8 cellular contexts compared by ENCODE assay signal in genomic region chr10:86798636-86799035, GRCh38. TPM values are rescaled to one million over a fixed set of nuclear protein-coding genes. Genes with fewer than 3 reads are reported as not detected.
A peak's percentile ranks its signal among the peaks of the same experiment; 100 is the strongest.
DNase-seq lines count a peak whose midpoint lies in the region; ATAC-seq and TF ChIP-seq lines count a peak whose summit lies in the region.

No MANE protein-coding gene starts in this region.

- H3K4me1 ChIP-seq in MM.1S (ENCODE audit: low read length), result peaks cover 10% of the 10 kb centered on the region
- peaks cover 7 to 95% (median 13%) of the 10 kb centered on the region in 3 donors for H3K4me1 ChIP-seq in gastroesophageal sphincter
- peaks cover 22% of the 10 kb centered on the region for H3K4me1 ChIP-seq in foreskin keratinocyte
- H3K4me1 ChIP-seq in BE2C, result no peaks in the 10 kb centered on the region

- no peaks in the 10 kb centered on the region for H3K36me3 ChIP-seq in MM.1S (replicated peaks; ENCODE audit: insufficient read depth, low read length)
- H3K36me3 ChIP-seq in gastroesophageal sphincter, result no peaks in the 10 kb centered on the region
- no peaks in the 10 kb centered on the region for H3K36me3 ChIP-seq in BE2C

- H3K9me2 ChIP-seq in MM.1S (replicated peaks; ENCODE audit: insufficient read depth, low read length), result no peaks in the 10 kb centered on the region

- H3K27ac ChIP-seq in MM.1S (ENCODE audit: low read length) (no peak overlapping the region), gastroesophageal sphincter (peak overlapping the region in 3 of 4 donors; percentile 46 to 55 (median 47)), foreskin keratinocyte (no peak overlapping the region)

- no peak overlapping the region for H3K4me3 ChIP-seq in MM.1S (ENCODE audit: low read length)
- H3K4me3 ChIP-seq in gastroesophageal sphincter, result no peak overlapping the region
- no peak overlapping the region for H3K4me3 ChIP-seq in BE2C (ENCODE audit: low read depth, low read length)

- H3K9ac ChIP-seq in MM.1S (ENCODE audit: low read length), result no peak overlapping the region

- TF ChIP-seq POLR2A in gastroesophageal sphincter (IDR thresholded peaks at IDR 0.05), result no peak

- H3K27me3 ChIP-seq in MM.1S (replicated peaks; ENCODE audit: insufficient read depth, low read length) (peaks cover 9% of the 10 kb centered on the region; the same call in 1 of the 2 replicates), gastroesophageal sphincter (no peaks in the 10 kb centered on the region), foreskin keratinocyte (no peaks in the 10 kb centered on the region), BE2C (no peaks in the 10 kb centered on the region)

- no peaks in the 10 kb centered on the region for H3K79me2 ChIP-seq in MM.1S (ENCODE audit: low read length)

- TF ChIP-seq CTCF in MM.1S (IDR thresholded peaks at IDR 0.05; ENCODE audit: low read length) (no peak), gastroesophageal sphincter (IDR thresholded peaks at IDR 0.05) (no peak), foreskin keratinocyte (conservative IDR thresholded peaks at IDR 0.05) (no peak), BE2C (IDR thresholded peaks at IDR 0.05; ENCODE audit: low read depth, low read length) (no peak)

- no peaks in the 10 kb centered on the region for H3F3A ChIP-seq in MM.1S (ENCODE audit: insufficient read depth, low read length)

- no peaks in the 10 kb centered on the region for H3K9me3 ChIP-seq in MM.1S (replicated peaks; ENCODE audit: insufficient read depth, low read length)
- no peaks in the 10 kb centered on the region for H3K9me3 ChIP-seq in gastroesophageal sphincter
- H3K9me3 ChIP-seq in BE2C, result no peaks in the 10 kb centered on the region

- ATAC-seq in GM21619 (IDR thresholded peaks at IDR 0.05; ENCODE audit: unreplicated experiment) (peak; percentile 75), gastroesophageal sphincter (no peak), foreskin keratinocyte (no peak)

- no peak overlapping the region for H2AFZ ChIP-seq in MM.1S (ENCODE audit: low read length)

- no peak for TF ChIP-seq EP300 in gastroesophageal sphincter (IDR thresholded peaks at IDR 0.05)

- H3K4me2 ChIP-seq in MM.1S (ENCODE audit: low read depth, low read length), result peak overlapping the region; percentile 58

- 0 out of 2 replicates have a peak, but pooled peaks cover 5% of the 10 kb centered on the region for H4K20me1 ChIP-seq in MM.1S (ENCODE audit: insufficient read depth, low read length)

- DNase-seq in Daoy (ENCODE audit: low read depth) (peak; percentile 12), MM.1S (peak; percentile 87), foreskin keratinocyte (no peak), BE2C (no peak), NCI-H1105 treated with DMSO at 0.1 percent for 48 hours (lab: John Stamatoyannopoulos, UW) (no peak)
- no peak for DNase-seq in NK-92 treated with Interleukin-12 subunit alpha and Interleukin-12 subunit beta, amount 100 ng/mL, for 24 hours (lab: John Stamatoyannopoulos, UW)

- WGBS in gastroesophageal sphincter (ENCODE audit: low coverage in 1 of 2), 2 donors, result 4 to 17% methylated on average over 1 of the region's 1 CpG

RNA-seq across cellular contexts. Expression of gene BMPR1A, which starts 42.2 kb away (rescaled TPM):
- 11.3 and 18.6 TPM in 2 replicates for total RNA-seq in Daoy (2014; rRNA removed; shearing (Covaris generic))
- total RNA-seq in gastroesophageal sphincter (100 to 1,000 TPM in 3 of 4 donors, 10 to 100 TPM in 1; 91.5 to 121 (median 117) TPM), foreskin keratinocyte (26.1 and 26.9 TPM in 2 replicates)
- 3.3 and 4.4 TPM in 2 replicates for polyA plus RNA-seq in foreskin keratinocyte
- 12.2 TPM for polyA plus RNA-seq in BE2C (2012; ENCODE audit: insufficient read depth, insufficient read length, low read depth)

Comparison
In these comparisons a context has a peak if more than half of its experiments do, and no peak if none do; other contexts are left out.
1. DNase-seq: peak in Daoy (single experiment) and MM.1S (single experiment); none in foreskin keratinocyte (0 of 2), NK-92 treated with Interleukin-12 subunit alpha and Interleukin-12 subunit beta, amount 100 ng/mL, for 24 hours (single experiment), BE2C (single experiment) and NCI-H1105 treated with DMSO at 0.1 percent for 48 hours (single experiment).
2. H3K27ac ChIP-seq: peak in gastroesophageal sphincter (3 of 4); none in MM.1S (single experiment) and foreskin keratinocyte (single experiment).